Comparison of ENCODE assay signal across 11 cellular contexts in genomic region chr20:35410613-35411012, GRCh38. TPM values are rescaled to one million over a fixed set of nuclear protein-coding genes. Genes with fewer than 3 reads are reported as not detected.
DNase-seq lines count a peak whose midpoint lies in the region; TF ChIP-seq lines count a peak whose summit lies in the region.
"Had no signal": no experiment of that assay in that cellular context is flagged by ENCODE, and none has a peak within 500 bp of the region (broad histone marks: within the 10 kb centered on the region; RNA-seq: fewer than 3 reads in every experiment).

No MANE protein-coding gene starts in this region.

- H3K9me3 ChIP-seq in OCI-LY1 (ENCODE audit: low read length), result peaks cover 4% of the 10 kb centered on the region; the same call in 1 of the 2 replicates
- H3K9me3 ChIP-seq in endocrine pancreas (ENCODE audit: control insufficient read depth, low read length), result peaks cover 2% of the 10 kb centered on the region

- no peak overlapping the region for H3K27ac ChIP-seq in OCI-LY1 (ENCODE audit: low read depth, low read length, poor library complexity, severe bottlenecking)
- H3K27ac ChIP-seq: parathyroid adenoma had no signal

- H3K27me3 Mint-ChIP-seq in osteocyte (ENCODE audit: unreplicated experiment), result no peaks in the 10 kb centered on the region

- H3K4me3 ChIP-seq in GM12865 (ENCODE audit: low read depth, low read length) (peak overlapping the region; percentile 70), OCI-LY1 (ENCODE audit: low read depth, low read length, poor library complexity, severe bottlenecking) (peak overlapping the region; percentile 97), endocrine pancreas (ENCODE audit: control insufficient read depth, insufficient read depth, low read length) (peak overlapping the region; percentile 94)

- peaks cover 7% of the 10 kb centered on the region for H3K9me3 Mint-ChIP-seq in osteocyte (ENCODE audit: unreplicated experiment)

- peaks cover 24% of the 10 kb centered on the region for H3K79me2 ChIP-seq in OCI-LY1 (ENCODE audit: insufficient read depth, low read length)

- H3K36me3 Mint-ChIP-seq in osteocyte (ENCODE audit: unreplicated experiment), result peaks cover 24% of the 10 kb centered on the region

- peak overlapping the region; percentile 86; the same call in 1 of the 2 replicates for H3K9ac ChIP-seq in OCI-LY1 (ENCODE audit: low read length)
- H3K9ac ChIP-seq in endocrine pancreas (ENCODE audit: control insufficient read depth, insufficient read depth, low read length), result no peak overlapping the region
- H3K9ac ChIP-seq: parathyroid adenoma had no signal

- H3K4me1 ChIP-seq in OCI-LY1 (ENCODE audit: insufficient read depth, low read length, severe bottlenecking), result peaks cover 15% of the 10 kb centered on the region
- no peaks in the 10 kb centered on the region for H3K4me1 ChIP-seq in endocrine pancreas (ENCODE audit: control insufficient read depth, insufficient read depth, low read length)
- H3K4me1 ChIP-seq: parathyroid adenoma had no signal

- no peaks in the 10 kb centered on the region for H4K20me1 ChIP-seq in OCI-LY1 (ENCODE audit: insufficient read depth, low read length)

- peak overlapping the region; percentile 85 for H3K4me2 ChIP-seq in OCI-LY1 (ENCODE audit: low read length)

- H3K4me1 Mint-ChIP-seq in osteocyte (ENCODE audit: unreplicated experiment), result peaks cover 13% of the 10 kb centered on the region

- DNase-seq in GM12865 (ENCODE audit: low read depth) (no peak), osteocyte (ENCODE audit: extremely low spot score, unreplicated experiment) (no peak), GOT3 (lab: John Stamatoyannopoulos, UW) (no peak), medulla oblongata (ENCODE audit: extremely low spot score) (no peak)
- DNase-seq in effector CD8-positive, alpha-beta T cell (lab: John Stamatoyannopoulos, UW), result no peak
- DNase-seq: effector memory CD4-positive, alpha-beta T cell; NCI-H1694; substantia nigra had no signal

- peak overlapping the region; percentile 99 for H3K4me3 Mint-ChIP-seq in osteocyte (ENCODE audit: unreplicated experiment)

- peak overlapping the region; percentile 34 for H3K27ac Mint-ChIP-seq in osteocyte (ENCODE audit: unreplicated experiment)

- TF ChIP-seq CTCF in GM12865 (IDR thresholded peaks at IDR 0.05; ENCODE audit: insufficient read depth, low read depth, low read length, missing control alignments), result no peak
- no peak for TF ChIP-seq CTCF in OCI-LY1 (IDR thresholded peaks at IDR 0.05; ENCODE audit: low read length)
- TF ChIP-seq CTCF in osteocyte (IDR thresholded peaks at IDR 0.05), result no peak

- no peaks in the 10 kb centered on the region for H3K9me2 ChIP-seq in OCI-LY1 (ENCODE audit: low read depth, low read length)

- H3K36me3 ChIP-seq in OCI-LY1 (ENCODE audit: insufficient read depth, low read length), result peaks cover 45% of the 10 kb centered on the region
- H3K36me3 ChIP-seq in endocrine pancreas (ENCODE audit: control insufficient read depth, insufficient read depth, low read length), result no peaks in the 10 kb centered on the region

- no peak overlapping the region for H2AFZ ChIP-seq in OCI-LY1 (ENCODE audit: low read length)

- no peaks in the 10 kb centered on the region for H3K27me3 ChIP-seq in OCI-LY1 (ENCODE audit: insufficient read depth, low read length)
- H3K27me3 ChIP-seq in endocrine pancreas (ENCODE audit: control insufficient read depth, insufficient read depth, low read length), result no peaks in the 10 kb centered on the region

- no peaks in the 10 kb centered on the region for H3F3A ChIP-seq in OCI-LY1 (ENCODE audit: insufficient read depth, low read length)

RNA-seq across cellular contexts. Expression of gene UQCC1, which starts 1.2 kb away (rescaled TPM):
- 41.1 and 42.2 TPM in 2 replicates for total RNA-seq in osteocyte

RNA-seq across cellular contexts. Expression of gene GDF5, which starts 27.4 kb away (rescaled TPM):
- 4.7 and 6.3 TPM in 2 replicates for total RNA-seq in osteocyte

RNA-seq across cellular contexts. Expression of gene CEP250, which starts 44.8 kb away (rescaled TPM):
- total RNA-seq in osteocyte, result 57.1 and 58.5 TPM in 2 replicates
